11 cellular contexts compared by ENCODE assay signal in genomic region chr5:171390883-171391677, GRCh38. TPM values are rescaled to one million over a fixed set of nuclear protein-coding genes. Genes with fewer than 3 reads are reported as not detected.
DNase-seq lines count a peak whose midpoint lies in the region; ATAC-seq and TF ChIP-seq lines count a peak whose summit lies in the region.
"Had no signal": no experiment of that assay in that cellular context is flagged by ENCODE, and none has a peak within 500 bp of the region (broad histone marks: within the 10 kb centered on the region; RNA-seq: fewer than 3 reads in every experiment).

No MANE protein-coding gene starts in this region.

- peak overlapping the region; percentile 73 to 99 (median 97) for H3K4me3 Mint-ChIP-seq in T-cell

- H3K4me1 ChIP-seq in left ventricle myocardium inferior (peaks cover 61% of the 10 kb centered on the region), suprapubic skin (peaks cover 34% of the 10 kb centered on the region)

- CTCF ChIA-PET in T-cell (lab: Charles Lee) = no interaction called here

- no peak for TF ChIP-seq CTCF in left ventricle myocardium inferior (IDR thresholded peaks at IDR 0.05; ENCODE audit: borderline replicate concordance)
- no peak for TF ChIP-seq CTCF in foreskin fibroblast (IDR thresholded peaks at IDR 0.05; ENCODE audit: low read depth, low read length)
- TF ChIP-seq CTCF in suprapubic skin (IDR thresholded peaks at IDR 0.05) = no peak

- H3K9me3 ChIP-seq in left ventricle myocardium inferior (replicated peaks) = no peaks in the 10 kb centered on the region
- no peaks in the 10 kb centered on the region for H3K9me3 ChIP-seq in suprapubic skin

- POLR2A ChIA-PET in T-cell (lab: Charles Lee) = interaction anchor here in 1 of 2 donors (0.6 kb wide), 1 partner anchor 9 kb away, joined by 5 read pairs; no protein-coding TSS in a partner anchor

- intact Hi-C loops in left ventricle myocardium inferior (cut with micrococcal nuclease) (no loop called here), Right ventricle myocardium inferior (cut with DNase I) (no loop called here)

- H3K36me3 ChIP-seq in left ventricle myocardium inferior = peaks cover 50% of the 10 kb centered on the region
- peaks cover 41% of the 10 kb centered on the region for H3K36me3 ChIP-seq in suprapubic skin

- H3K27me3 Mint-ChIP-seq in T-cell = no peaks in the 10 kb centered on the region

- H3K27ac ChIP-seq in left ventricle myocardium inferior (replicated peaks) (no peak overlapping the region), suprapubic skin (no peak overlapping the region)

- peaks cover 64 to 77% (median 72%) of the 10 kb centered on the region in 3 donors for H3K4me1 Mint-ChIP-seq in T-cell

- H3K9me3 Mint-ChIP-seq in T-cell = no peaks in the 10 kb centered on the region

- no peak for TF ChIP-seq EP300 in suprapubic skin (IDR thresholded peaks at IDR 0.05)

- H3K4me3 ChIP-seq in left ventricle myocardium inferior (peak overlapping the region; percentile 97), foreskin fibroblast (ENCODE audit: low read depth in 1 of 2, low read length in 2 of 2) (peak overlapping the region; percentile 73 to 95), suprapubic skin (peak overlapping the region; percentile 96)

- H3K27me3 ChIP-seq in left ventricle myocardium inferior (ENCODE audit: low read depth) (no peaks in the 10 kb centered on the region), suprapubic skin (no peaks in the 10 kb centered on the region)

- DNase-seq in left ventricle myocardium inferior = no peak
- no peak for DNase-seq in Right ventricle myocardium inferior (ENCODE audit: missing footprints)
- DNase-seq in T-cell = peak in 2 of 34 experiments; percentile 7 to 8
- DNase-seq in foreskin fibroblast = no peak
- no peak for DNase-seq in suprapubic skin (ENCODE audit: low spot score in 2 of 2)
- DNase-seq in dermis blood vessel endothelial cell = no peak
- DNase-seq in inferior parietal cortex (ENCODE audit: extremely low spot score) = no peak
- DNase-seq in OCI-M2 (lab: John Stamatoyannopoulos, UW; ENCODE audit: unreplicated experiment) = no peak
- DNase-seq: cerebellar nuclear complex; NCI-H2171 treated with DMSO at 0.1 percent for 48 hours; stimulated activated CD4-positive, alpha-beta T cell treated with anti-CD3 and anti-CD28 coated beads, Interleukin-12 subunit alpha, Interleukin-12 subunit beta, amount 100 ng/mL, for 4 hours had no signal

- no peak for ATAC-seq in Right ventricle myocardium inferior
- ATAC-seq in T-cell (replicated peaks in 1 of 4) = no peak

- no peak for TF ChIP-seq POLR2A in suprapubic skin (IDR thresholded peaks at IDR 0.05)

- H3K27ac Mint-ChIP-seq in T-cell = peak overlapping the region; percentile 25 to 64

- WGBS in suprapubic skin = 68% methylated on average over 8 of the region's 8 CpGs

- peaks cover 41% of the 10 kb centered on the region for H3K36me3 Mint-ChIP-seq in T-cell

RNA-seq across cellular contexts. Expression of gene NPM1, which starts 3.4 kb away (rescaled TPM):
- total RNA-seq in left ventricle myocardium inferior (389 TPM), Right ventricle myocardium inferior (365 TPM), T-cell (1,000 to 10,000 TPM in 2 of 5 donors, 100 to 1,000 TPM in 3; 940 to 1,150 (median 989) TPM), suprapubic skin (100 to 1,000 TPM; 439 to 524 (median 469) TPM), dermis blood vessel endothelial cell (1,135 and 1,923 TPM in 2 replicates)

RNA-seq across cellular contexts. Expression of gene FGF18, which starts 28.4 kb away (rescaled TPM):
- total RNA-seq in left ventricle myocardium inferior (30.4 TPM), Right ventricle myocardium inferior (10.1 TPM), T-cell (under 1 TPM in 4 of 5 donors, not detected in 1; 0.16 to 0.58 (median 0.21) TPM), suprapubic skin (1 to 10 TPM in 1 of 4 donors, under 1 TPM in 3; 0.32 to 3.2 (median 0.50) TPM), dermis blood vessel endothelial cell (not detected in 2 replicates)
